8 cellular contexts compared by ENCODE assay signal in the genomic region with DNA sequence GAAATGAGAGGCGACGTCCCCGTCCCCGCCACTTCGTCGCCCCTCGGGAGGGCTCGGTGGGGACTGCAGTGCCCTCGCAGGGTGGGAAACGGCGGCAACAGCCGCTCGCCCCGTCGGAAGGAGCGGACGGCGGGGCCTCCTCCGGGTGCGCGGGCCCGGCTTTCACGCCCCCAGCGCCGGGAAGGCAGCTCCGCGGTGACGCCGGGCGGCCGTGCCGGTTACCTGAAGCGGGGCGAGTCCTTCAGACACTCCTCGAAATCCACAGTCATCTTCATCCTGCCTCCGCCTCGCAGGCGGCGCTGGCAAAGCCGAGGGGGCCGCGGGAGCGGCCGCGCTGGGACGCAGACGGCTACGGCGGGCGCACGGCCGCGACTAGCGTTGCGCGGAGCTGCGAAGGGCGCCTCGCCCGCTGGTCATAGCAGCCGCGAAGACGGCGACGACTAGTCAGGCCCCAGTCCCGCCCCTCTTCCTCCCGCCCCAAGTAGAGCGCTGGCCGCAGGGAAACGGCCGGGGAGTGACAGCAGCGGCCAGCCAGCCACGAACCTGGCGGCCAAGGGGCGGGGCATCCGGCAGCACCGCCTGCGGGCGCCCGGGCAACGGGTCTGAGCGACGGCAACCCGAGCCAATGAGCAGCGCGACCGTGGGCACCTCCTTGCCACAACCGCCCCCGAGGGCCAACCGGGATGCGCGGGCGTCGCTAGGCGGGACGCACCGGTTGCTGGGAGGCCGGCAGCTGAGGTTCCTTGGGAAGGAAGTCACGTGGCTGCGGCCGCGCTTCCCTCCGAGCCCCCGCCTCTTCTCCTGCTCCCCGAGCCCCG. TPM values are rescaled to one million over a fixed set of nuclear protein-coding genes. Genes with fewer than 3 reads are reported as not detected.
DNase-seq lines count a peak whose midpoint lies in the region; ATAC-seq and TF ChIP-seq lines count a peak whose summit lies in the region.

TSS of gene ACAP2 (minus strand) at position 448 of the 818 bp plus-strand sequence. CDS start at position 275, 173 bp downstream.

- peaks cover 49% of the 10 kb centered on the region for H3K79me2 ChIP-seq in ACC112 (ENCODE audit: control insufficient read depth, insufficient read depth, low read length, unreplicated experiment)

- H3K9me3 ChIP-seq in breast epithelium, result no peaks in the 10 kb centered on the region
- H3K9me3 ChIP-seq in iPS-18c (ENCODE audit: control insufficient read depth, insufficient read depth, low read length), result no peaks in the 10 kb centered on the region

- DNase-seq in NCI-H2196 treated with DMSO at 0.1 percent for 48 hours (lab: John Stamatoyannopoulos, UW; ENCODE audit: unreplicated experiment), result peak; percentile 100
- peak; percentile 100 for DNase-seq in breast epithelium (ENCODE audit: low spot score in 2 of 2)

- H3K27ac ChIP-seq in ACC112 (ENCODE audit: low read depth, low read length) (peak within 1 kb of the TSS; percentile 67), VCaP (peak within 1 kb of the TSS; percentile 89), breast epithelium (peak within 1 kb of the TSS; percentile 88 to 97), skin epidermis (peak within 1 kb of the TSS; percentile 84 to 100 (median 96))

- ATAC-seq in GM18870 (IDR thresholded peaks at IDR 0.05; ENCODE audit: unreplicated experiment) (peak; percentile 78), HG03135 (IDR thresholded peaks at IDR 0.05; ENCODE audit: unreplicated experiment) (peak; percentile 90)

- H2AFZ ChIP-seq in ACC112 (ENCODE audit: low read length, unreplicated experiment), result peak within 1 kb of the TSS; percentile 90

- no peaks in the 10 kb centered on the region for H3K27me3 ChIP-seq in ACC112 (ENCODE audit: insufficient read depth, low read length)
- no peaks in the 10 kb centered on the region for H3K27me3 ChIP-seq in breast epithelium

- peak within 1 kb of the TSS; percentile 98 for H3K4me3 ChIP-seq in ACC112 (ENCODE audit: low read depth, low read length)
- peak within 1 kb of the TSS; percentile 76 to 93 (median 82) for H3K4me3 ChIP-seq in breast epithelium
- H3K4me3 ChIP-seq in iPS-18c (ENCODE audit: insufficient read depth, low read depth, low read length), result peak within 1 kb of the TSS; percentile 75
- H3K4me3 ChIP-seq in skin epidermis, result peak within 1 kb of the TSS; percentile 82 to 97 (median 88)

- no peak for TF ChIP-seq CTCF in VCaP (conservative IDR thresholded peaks at IDR 0.05)
- no peak for TF ChIP-seq CTCF in breast epithelium (IDR thresholded peaks at IDR 0.05)

- peak; percentile 77 for TF ChIP-seq POLR2A in breast epithelium (IDR thresholded peaks at IDR 0.05)

- H3K36me3 ChIP-seq in ACC112 (ENCODE audit: insufficient read depth, low read length) (no peaks in the 10 kb centered on the region), breast epithelium (no peaks in the 10 kb centered on the region)

- intact Hi-C loops in breast epithelium (cut with DNase I; ENCODE audit: low total_unique reads), result no loop called here

- H3K4me1 ChIP-seq in ACC112 (ENCODE audit: control insufficient read depth, insufficient read depth, low read length, unreplicated experiment) (peaks cover 18% of the 10 kb centered on the region), breast epithelium (no peaks in the 10 kb centered on the region)

RNA-seq across cellular contexts. Expression of gene ACAP2, which starts in this region (rescaled TPM):
- 10 to 100 TPM; 60.0 to 87.1 (median 63.0) TPM for total RNA-seq in breast epithelium

Comparison
In these comparisons a context has a peak if more than half of its experiments do, and no peak if none do; other contexts are left out.
1. Peak in every context shown above with its lines: DNase-seq, ATAC-seq, H3K4me3 ChIP-seq and H3K27ac ChIP-seq.